In the genomic region with DNA sequence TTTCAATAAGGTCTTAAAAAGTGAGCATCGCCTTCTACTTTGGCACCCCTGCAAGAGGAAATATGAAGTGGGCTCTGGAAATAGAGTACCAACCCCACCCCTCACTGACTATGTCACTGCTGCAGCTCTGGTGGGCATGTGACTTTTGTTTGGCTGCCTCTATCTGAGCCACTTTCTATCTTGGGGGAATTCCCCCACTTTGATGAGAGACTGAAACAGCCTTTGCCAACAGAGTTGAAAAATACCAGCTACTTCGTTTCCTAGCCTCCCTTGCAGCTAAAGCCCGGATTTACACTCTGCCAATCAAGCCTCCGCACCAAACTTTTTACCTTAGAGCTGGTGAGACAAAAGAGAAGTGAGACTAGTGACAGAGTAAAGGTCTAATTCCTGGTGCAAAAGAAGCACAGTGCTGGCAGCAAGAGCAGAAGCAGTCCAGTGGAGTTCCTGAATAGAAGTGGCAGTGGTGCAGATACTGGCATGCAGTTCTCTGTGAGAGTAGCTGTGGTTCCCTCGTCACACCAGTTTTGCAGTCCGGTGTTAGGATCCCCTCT, we compare ENCODE assay signal across 32 cellular contexts. TPM values are rescaled to one million over a fixed set of nuclear protein-coding genes. Genes with fewer than 3 reads are reported as not detected.
"Had no signal": no experiment of that assay in that cellular context is flagged by ENCODE, and none has a peak within 500 bp of the region (broad histone marks: within the 10 kb centered on the region; RNA-seq: fewer than 3 reads in every experiment).

No MANE protein-coding gene starts in this region.

- H3K27me3 ChIP-seq: brain microvascular endothelial cell had no signal

- H3K27ac ChIP-seq: brain microvascular endothelial cell, coronary artery, dorsolateral prefrontal cortex, esophagus muscularis mucosa, foreskin keratinocyte, gastrocnemius medialis, heart right ventricle, WERI-Rb-1 had no signal

- H3K27ac Mint-ChIP-seq: activated CD4-positive, alpha-beta memory T cell treated with anti-CD3 and anti-CD28 coated beads, Interleukin-2, amount 10 ng/mL, durations not matched to agents 7 days and 5 days; activated CD4-positive, alpha-beta T cell treated with anti-CD3 and anti-CD28 coated beads for 36 hours; activated CD4-positive, alpha-beta T cell treated with anti-CD3 and anti-CD28 coated beads, Interleukin-2, amount 10 ng/mL, durations not matched to agents 24 days and 14 days; activated naive CD4-positive, alpha-beta T cell treated with anti-CD3 and anti-CD28 coated beads, Interleukin-2, amount 10 ng/mL, durations not matched to agents 7 days and 5 days; activated naive CD4-positive, alpha-beta T cell treated with anti-CD3 and anti-CD28 coated beads, Interleukin-2, amount 50 U/mL, for 72 hours; activated naive CD8-positive, alpha-beta T cell treated with anti-CD3 and anti-CD28 coated beads, Interleukin-2, amount 10 ng/mL, durations not matched to agents 7 days and 5 days; activated T-cell treated with anti-CD3 and anti-CD28 coated beads, Interleukin-2, amount 50 U/mL, for 24 hours; activated T-cell treated with anti-CD3 and anti-CD28 coated beads, Interleukin-2, amount 50 U/mL, for 72 hours; dendritic cell treated with granulocyte-macrophage colony-stimulating factor and Interleukin-4, amounts not matched to agents 40 ng/mL and 50 ng/mL, for 4 days; endodermal cell; T-helper 17 cell; T-helper 2 cell treated with Interferon-gamma antibody and Interleukin-4, amounts not matched to agents 5 μg/mL and 100 μg/mL, for 36 hours had no signal

- H3K36me3 ChIP-seq: brain microvascular endothelial cell, esophagus muscularis mucosa, gastrocnemius medialis, heart right ventricle, WERI-Rb-1 had no signal

- H3K36me3 Mint-ChIP-seq: activated naive CD4-positive, alpha-beta T cell treated with anti-CD3 and anti-CD28 coated beads, Interleukin-2, amount 10 ng/mL, durations not matched to agents 7 days and 5 days; activated naive CD4-positive, alpha-beta T cell treated with anti-CD3 and anti-CD28 coated beads, Interleukin-2, amount 50 U/mL, for 72 hours; activated naive CD8-positive, alpha-beta T cell treated with anti-CD3 and anti-CD28 coated beads, Interleukin-2, amount 10 ng/mL, durations not matched to agents 7 days and 5 days had no signal

- H3K4me1 ChIP-seq: esophagus muscularis mucosa, foreskin keratinocyte, gastrocnemius medialis, heart right ventricle had no signal

- H3K9me3 ChIP-seq: esophagus muscularis mucosa, gastrocnemius medialis, heart right ventricle had no signal

- H3K4me3 Mint-ChIP-seq: activated CD4-positive, alpha-beta memory T cell treated with anti-CD3 and anti-CD28 coated beads, Interleukin-2, amount 10 ng/mL, durations not matched to agents 7 days and 5 days; activated CD4-positive, alpha-beta T cell treated with anti-CD3 and anti-CD28 coated beads for 36 hours; activated CD4-positive, alpha-beta T cell treated with anti-CD3 and anti-CD28 coated beads, Interleukin-2, amount 10 ng/mL, durations not matched to agents 24 days and 14 days; activated naive CD4-positive, alpha-beta T cell treated with anti-CD3 and anti-CD28 coated beads, Interleukin-2, amount 10 ng/mL, durations not matched to agents 7 days and 5 days; activated naive CD8-positive, alpha-beta T cell treated with anti-CD3 and anti-CD28 coated beads, Interleukin-2, amount 10 ng/mL, durations not matched to agents 7 days and 5 days; activated T-cell treated with anti-CD3 and anti-CD28 coated beads, Interleukin-2, amount 50 U/mL, for 24 hours; activated T-cell treated with anti-CD3 and anti-CD28 coated beads, Interleukin-2, amount 50 U/mL, for 72 hours; central memory CD8-positive, alpha-beta T cell; dendritic cell treated with granulocyte-macrophage colony-stimulating factor and Interleukin-4, amounts not matched to agents 40 ng/mL and 50 ng/mL, for 4 days; endodermal cell; T-helper 17 cell; T-helper 2 cell treated with Interferon-gamma antibody and Interleukin-4, amounts not matched to agents 5 μg/mL and 100 μg/mL, for 36 hours had no signal

- H3K9me3 Mint-ChIP-seq: activated CD4-positive, alpha-beta memory T cell treated with anti-CD3 and anti-CD28 coated beads, Interleukin-2, amount 10 ng/mL, durations not matched to agents 7 days and 5 days; activated CD4-positive, alpha-beta T cell treated with anti-CD3 and anti-CD28 coated beads, Interleukin-2, amount 10 ng/mL, durations not matched to agents 24 days and 14 days; activated naive CD4-positive, alpha-beta T cell treated with anti-CD3 and anti-CD28 coated beads, Interleukin-2, amount 10 ng/mL, durations not matched to agents 7 days and 5 days; activated naive CD8-positive, alpha-beta T cell treated with anti-CD3 and anti-CD28 coated beads, Interleukin-2, amount 10 ng/mL, durations not matched to agents 7 days and 5 days; activated T-cell treated with anti-CD3 and anti-CD28 coated beads, Interleukin-2, amount 50 U/mL, for 24 hours; activated T-cell treated with anti-CD3 and anti-CD28 coated beads, Interleukin-2, amount 50 U/mL, for 72 hours; central memory CD8-positive, alpha-beta T cell; dendritic cell treated with granulocyte-macrophage colony-stimulating factor and Interleukin-4, amounts not matched to agents 40 ng/mL and 50 ng/mL, for 4 days; endodermal cell; T-helper 2 cell treated with Interferon-gamma antibody and Interleukin-4, amounts not matched to agents 5 μg/mL and 100 μg/mL, for 36 hours had no signal

- H3K4me1 Mint-ChIP-seq: activated CD4-positive, alpha-beta memory T cell treated with anti-CD3 and anti-CD28 coated beads, Interleukin-2, amount 10 ng/mL, durations not matched to agents 7 days and 5 days; activated CD4-positive, alpha-beta T cell treated with anti-CD3 and anti-CD28 coated beads for 36 hours; activated CD4-positive, alpha-beta T cell treated with anti-CD3 and anti-CD28 coated beads, Interleukin-2, amount 10 ng/mL, durations not matched to agents 24 days and 14 days; activated naive CD4-positive, alpha-beta T cell treated with anti-CD3 and anti-CD28 coated beads, Interleukin-2, amount 10 ng/mL, durations not matched to agents 7 days and 5 days; activated naive CD8-positive, alpha-beta T cell treated with anti-CD3 and anti-CD28 coated beads, Interleukin-2, amount 10 ng/mL, durations not matched to agents 7 days and 5 days; central memory CD8-positive, alpha-beta T cell; endodermal cell; T-helper 17 cell had no signal

- ATAC-seq: activated CD4-positive, alpha-beta T cell treated with anti-CD3 and anti-CD28 coated beads for 36 hours; activated naive CD4-positive, alpha-beta T cell treated with anti-CD3 and anti-CD28 coated beads, Interleukin-2, amount 50 U/mL, for 72 hours; activated T-cell treated with anti-CD3 and anti-CD28 coated beads, Interleukin-2, amount 50 U/mL, for 72 hours; foreskin keratinocyte; gastrocnemius medialis; heart right ventricle; T-helper 17 cell had no signal

- H3K27me3 Mint-ChIP-seq: activated CD4-positive, alpha-beta T cell treated with anti-CD3 and anti-CD28 coated beads for 36 hours; dendritic cell treated with granulocyte-macrophage colony-stimulating factor and Interleukin-4, amounts not matched to agents 40 ng/mL and 50 ng/mL, for 4 days had no signal

- H3K4me3 ChIP-seq: coronary artery, dorsolateral prefrontal cortex, esophagus muscularis mucosa, gastrocnemius medialis, heart right ventricle had no signal

- DNase-seq: activated CD4-positive, alpha-beta memory T cell treated with anti-CD3 and anti-CD28 coated beads, Interleukin-2, amount 10 ng/mL, durations not matched to agents 7 days and 5 days; activated CD4-positive, alpha-beta T cell treated with anti-CD3 and anti-CD28 coated beads for 36 hours; activated CD4-positive, alpha-beta T cell treated with anti-CD3 and anti-CD28 coated beads, Interleukin-2, amount 10 ng/mL, durations not matched to agents 24 days and 14 days; activated CD4-positive, alpha-beta T cell treated with anti-CD3 and anti-CD28 coated beads, Interleukin-2, amount 50 U/mL, for 4 hours; activated CD4-positive, CD25-positive, alpha-beta regulatory T cell; activated CD4-positive, CD25-positive, alpha-beta regulatory T cell treated with anti-CD3 and anti-CD28 coated beads, Interleukin-2, amount 50 U/mL, for 72 hours; activated CD8-positive, alpha-beta memory T cell treated with anti-CD3 and anti-CD28 coated beads, Interleukin-2, amount 50 U/mL, for 48 hours; activated gamma-delta T cell; activated naive CD4-positive, alpha-beta T cell; activated naive CD4-positive, alpha-beta T cell treated with anti-CD3 and anti-CD28 coated beads, Interleukin-2, amount 10 ng/mL, durations not matched to agents 7 days and 5 days; activated naive CD8-positive, alpha-beta T cell treated with anti-CD3 and anti-CD28 coated beads, Interleukin-2, amount 10 ng/mL, durations not matched to agents 7 days and 5 days; activated T-cell treated with anti-CD3 and anti-CD28 coated beads for 4 hours; activated T-cell treated with anti-CD3 and anti-CD28 coated beads, Interleukin-2, amount 50 U/mL, for 24 hours; activated T-cell treated with anti-CD3 and anti-CD28 coated beads, Interleukin-2, amount 50 U/mL, for 72 hours; brain microvascular endothelial cell; dorsolateral prefrontal cortex; effector memory CD4-positive, alpha-beta T cell; endodermal cell; erythroblast; foreskin keratinocyte; gastrocnemius medialis; heart right ventricle; T-helper 1 cell; T-helper 17 cell; T1000; WERI-Rb-1 had no signal

RNA-seq across cellular contexts. Expression of gene GALNT14, which starts 12.0 kb away (rescaled TPM):
- total RNA-seq: activated CD4-positive, alpha-beta memory T cell treated with anti-CD3 and anti-CD28 coated beads, Interleukin-2, amount 10 ng/mL, durations not matched to agents 7 days and 5 days; activated naive CD8-positive, alpha-beta T cell treated with anti-CD3 and anti-CD28 coated beads, Interleukin-2, amount 10 ng/mL, durations not matched to agents 7 days and 5 days; T-helper 17 cell had no signal
